Comparison of ENCODE assay signal across 34 cellular contexts in the genomic region with DNA sequence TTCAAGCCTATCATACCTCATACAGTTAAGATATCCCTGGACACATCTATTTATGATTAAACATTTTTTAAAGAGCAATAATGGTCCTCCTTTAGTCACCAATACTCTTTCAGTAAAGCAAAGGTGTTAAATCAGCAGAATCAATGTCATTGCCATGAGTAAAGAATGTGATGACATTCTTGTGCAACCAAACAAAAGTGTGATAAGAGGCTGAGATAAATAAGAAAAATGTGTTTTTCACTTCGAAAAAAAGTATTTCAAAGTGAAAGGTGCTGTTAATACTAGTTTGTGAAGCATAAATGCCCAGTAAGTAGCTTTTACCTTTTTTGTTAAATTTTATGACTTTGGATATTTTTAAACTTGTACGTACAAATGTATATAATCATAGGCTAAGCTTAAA.
"Had no signal": no experiment of that assay in that cellular context is flagged by ENCODE, and none has a peak within 500 bp of the region (broad histone marks: within the 10 kb centered on the region; RNA-seq: fewer than 3 reads in every experiment).

No MANE protein-coding gene starts in this region.

- H3K4me3 ChIP-seq: MG63 had no signal

- H3K9me3 ChIP-seq: MG63 had no signal

- H3K36me3 ChIP-seq: MG63 had no signal

- H3K27me3 ChIP-seq: MG63 had no signal

- DNase-seq: Karpas-422, Kasumi-1, MG63, MM.1S, MV-4-11, NCI-H1048, NCI-H1092, NCI-H1092 treated with DMSO at 0.1 percent for 48 hours, NCI-H1105, NCI-H1105 treated with DMSO at 0.1 percent for 48 hours, NCI-H1417, NCI-H1417 treated with DMSO at 0.1 percent for 48 hours, NCI-H1436, NCI-H1436 treated with DMSO at 0.1 percent for 48 hours, NCI-H146, NCI-H1694, NCI-H1694 treated with DMSO at 0.1 percent for 48 hours, NCI-H187, NCI-H187 treated with DMSO at 0.1 percent for 48 hours, NCI-H1930, NCI-H2029, NCI-H2029 treated with DMSO at 0.1 percent for 48 hours, NCI-H2081, NCI-H2081 treated with DMSO at 0.1 percent for 48 hours, NCI-H2107, NCI-H2171, NCI-H2171 treated with DMSO at 0.1 percent for 48 hours, NCI-H2227 treated with DMSO at 0.1 percent for 48 hours, NCI-H226, NCI-H345, NCI-H446, NCI-H446 treated with DMSO at 0.1 percent for 48 hours, NCI-H510A, NCI-H510A treated with DMSO at 0.1 percent for 48 hours had no signal
